In genomic region chr12:6778571-6779550, GRCh38 we compare ENCODE assay signal across 8 cellular contexts. TPM values are rescaled to one million over a fixed set of nuclear protein-coding genes. Genes with fewer than 3 reads are reported as not detected.
DNase-seq lines count a peak whose midpoint lies in the region; ATAC-seq and TF ChIP-seq lines count a peak whose summit lies in the region.

No MANE protein-coding gene starts in this region.

- peaks cover 3% of the 10 kb centered on the region for H3K36me3 Mint-ChIP-seq in CD8-positive, alpha-beta T cell
- peaks cover 2% of the 10 kb centered on the region for H3K36me3 Mint-ChIP-seq in IgD-negative memory B cell

- CTCF ChIA-PET in CD8-positive, alpha-beta T cell (lab: Charles Lee), result interaction anchor here (0.5 to 23.2 kb wide), 22 partner anchors 8 to 268 kb away, joined by 3 to 403 read pairs (median 4); partner anchors contain the start of genes CD4, LAG3, MLF2 and PTMS

- H3K27me3 ChIP-seq in CD8-positive, alpha-beta T cell (ENCODE audit: insufficient read depth, low read length), result no peaks in the 10 kb centered on the region
- peaks cover 30% of the 10 kb centered on the region for H3K27me3 ChIP-seq in OCI-LY3 (ENCODE audit: low read depth, low read length)

- H3K4me1 ChIP-seq in CD8-positive, alpha-beta T cell (ENCODE audit: insufficient read depth, low read length), result peaks cover 20% of the 10 kb centered on the region
- peaks cover 29% of the 10 kb centered on the region for H3K4me1 ChIP-seq in OCI-LY3 (ENCODE audit: low read length)

- peak overlapping the region; percentile 59 for H3K9ac ChIP-seq in OCI-LY3 (ENCODE audit: low read length)

- H3K27ac ChIP-seq in CD8-positive, alpha-beta T cell (ENCODE audit: low read depth, low read length), result peak overlapping the region; percentile 8
- no peak overlapping the region for H3K27ac ChIP-seq in OCI-LY3 (ENCODE audit: low read length)

- peak overlapping the region; percentile 71 for H3K27ac Mint-ChIP-seq in CD8-positive, alpha-beta T cell
- H3K27ac Mint-ChIP-seq in IgD-negative memory B cell, result peak overlapping the region; percentile 19 to 90 (median 29)

- peak; percentile 94 for TF ChIP-seq CTCF in CD8-positive, alpha-beta T cell (IDR thresholded peaks at IDR 0.05)
- peak; percentile 94 for TF ChIP-seq CTCF in OCI-LY3 (IDR thresholded peaks at IDR 0.05; ENCODE audit: low read depth, low read length)

- H3K9me3 ChIP-seq in CD8-positive, alpha-beta T cell (ENCODE audit: low read length), result no peaks in the 10 kb centered on the region
- no peaks in the 10 kb centered on the region for H3K9me3 ChIP-seq in OCI-LY3 (ENCODE audit: insufficient read depth, low read length)

- H3K27me3 Mint-ChIP-seq in CD8-positive, alpha-beta T cell (ENCODE audit: low read depth), result peaks cover 12% of the 10 kb centered on the region
- H3K27me3 Mint-ChIP-seq in IgD-negative memory B cell, result peaks cover 31% of the 10 kb centered on the region

- H3K9me3 Mint-ChIP-seq in CD8-positive, alpha-beta T cell, result no peaks in the 10 kb centered on the region
- no peaks in the 10 kb centered on the region for H3K9me3 Mint-ChIP-seq in IgD-negative memory B cell

- H3K79me2 ChIP-seq in OCI-LY3 (ENCODE audit: low read length), result no peaks in the 10 kb centered on the region

- H3K4me2 ChIP-seq in OCI-LY3 (ENCODE audit: low read length), result peak overlapping the region; percentile 92

- H4K20me1 ChIP-seq in OCI-LY3 (ENCODE audit: insufficient read depth, low read length), result no peaks in the 10 kb centered on the region

- DNase-seq in CD8-positive, alpha-beta T cell, result peak; percentile 80 to 92 (median 88)
- peak; percentile 89 for DNase-seq in activated T-cell treated with anti-CD3 and anti-CD28 coated beads for 1 hour (ENCODE audit: low read depth)
- peak; percentile 92 for DNase-seq in epidermal melanocyte (ENCODE audit: insufficient read length, low spot score)
- peak; percentile 75 for DNase-seq in middle frontal gyrus (ENCODE audit: extremely low spot score, low spot score)
- DNase-seq in stimulated activated CD8-positive, alpha-beta memory T cell treated with anti-CD3 and anti-CD28 coated beads, Interleukin-15, amount 100 ng/mL, for 48 hours (ENCODE audit: low read depth in 2 of 2), result peak; percentile 78 to 83

- ATAC-seq in CD8-positive, alpha-beta T cell, result peak; percentile 72
- peak; percentile 63 for ATAC-seq in GM21360 (IDR thresholded peaks at IDR 0.05; ENCODE audit: unreplicated experiment)

- POLR2A ChIA-PET in CD8-positive, alpha-beta T cell (lab: Charles Lee), result interaction anchor here (0.6 to 1.9 kb wide), 5 partner anchors 11 to 62 kb away, joined by 3 to 9 read pairs (median 4); partner anchors contain the start of genes COPS7A and MLF2

- peak overlapping the region; percentile 82 for H2AFZ ChIP-seq in OCI-LY3 (ENCODE audit: low read depth, low read length)

- intact Hi-C loops in CD8-positive, alpha-beta T cell (cut with DNase I, micrococcal nuclease), result loop anchor here (1.0 to 10.0 kb wide), 11 partner anchors 26 to 354 kb away; partner anchors contain the start of genes MLF2 (in 2 of the 2), COPS7A (in 1 of the 2), P3H3 (in 1 of the 2) and ZNF384 (in 1 of the 2)

- H3K36me3 ChIP-seq in CD8-positive, alpha-beta T cell (ENCODE audit: insufficient read depth, low read length), result no peaks in the 10 kb centered on the region
- no peaks in the 10 kb centered on the region for H3K36me3 ChIP-seq in OCI-LY3 (replicated peaks; ENCODE audit: low read depth, low read length)

- peak overlapping the region; percentile 85 for H3K4me3 Mint-ChIP-seq in CD8-positive, alpha-beta T cell
- peak overlapping the region; percentile 63 to 95 (median 89) for H3K4me3 Mint-ChIP-seq in IgD-negative memory B cell

- H3K4me1 Mint-ChIP-seq in CD8-positive, alpha-beta T cell (ENCODE audit: low read depth), result peaks cover 27% of the 10 kb centered on the region
- H3K4me1 Mint-ChIP-seq in IgD-negative memory B cell, result peaks cover 4 to 11% (median 8%) of the 10 kb centered on the region in 3 donors

- peak overlapping the region; percentile 64 for H3K4me3 ChIP-seq in CD8-positive, alpha-beta T cell (ENCODE audit: low read depth, low read length)
- H3K4me3 ChIP-seq in OCI-LY3 (ENCODE audit: low read length), result peak overlapping the region; percentile 76

RNA-seq across cellular contexts. Expression of gene LAG3, which starts 6.5 kb away (rescaled TPM):
- 1 to 10 TPM; 8.5 to 9.3 TPM for total RNA-seq in CD8-positive, alpha-beta T cell
- 0.88 TPM for polyA plus RNA-seq in IgD-negative memory B cell

RNA-seq across cellular contexts. Expression of gene CD4, which starts 10.5 kb away (rescaled TPM):
- under 1 TPM; 0.54 to 1.00 TPM for total RNA-seq in CD8-positive, alpha-beta T cell
- polyA plus RNA-seq in IgD-negative memory B cell, result 6.6 TPM

RNA-seq across cellular contexts. Expression of gene PTMS, which starts 12.7 kb away (rescaled TPM):
- 1 to 10 TPM; 4.7 to 5.2 TPM for total RNA-seq in CD8-positive, alpha-beta T cell
- polyA plus RNA-seq in IgD-negative memory B cell, result 2.5 TPM

RNA-seq across cellular contexts. Expression of gene MLF2, which starts 25.9 kb away (rescaled TPM):
- total RNA-seq in CD8-positive, alpha-beta T cell, result 100 to 1,000 TPM; 106 to 111 TPM
- polyA plus RNA-seq in IgD-negative memory B cell, result 152 TPM

RNA-seq across cellular contexts. Expression of gene GPR162, which starts 42.8 kb away (rescaled TPM):
- total RNA-seq in CD8-positive, alpha-beta T cell, result not detected
- polyA plus RNA-seq in IgD-negative memory B cell, result not detected
